Comparison of ENCODE assay signal across 26 cellular contexts in genomic region chr1:58158465-58159423, GRCh38.
"Had no signal": no experiment of that assay in that cellular context is flagged by ENCODE, and none has a peak within 500 bp of the region (broad histone marks: within the 10 kb centered on the region; RNA-seq: fewer than 3 reads in every experiment).

No MANE protein-coding gene starts in this region.

- H3K36me3 Mint-ChIP-seq: activated CD8-positive, alpha-beta memory T cell treated with anti-CD3 and anti-CD28 coated beads, Interleukin-2, amount 10 ng/mL, durations not matched to agents 7 days and 5 days; activated naive CD4-positive, alpha-beta T cell treated with anti-CD3 and anti-CD28 coated beads, Interleukin-2, amount 50 U/mL, for 72 hours; memory B cell; stimulated activated naive B cell treated with anti-CD40 and anti-IgM and Interleukin-4, amounts not matched to agents 10 μg/mL and 1 μg/mL and 100 μg/mL, for 72 hours had no signal

- H3K27ac Mint-ChIP-seq: activated CD4-positive, alpha-beta T cell treated with anti-CD3 and anti-CD28 coated beads, Interleukin-2, amount 10 ng/mL, durations not matched to agents 7 days and 5 days; activated CD8-positive, alpha-beta memory T cell treated with anti-CD3 and anti-CD28 coated beads, Interleukin-2, amount 10 ng/mL, durations not matched to agents 7 days and 5 days; activated CD8-positive, alpha-beta T cell treated with anti-CD3 and anti-CD28 coated beads for 36 hours; activated naive CD4-positive, alpha-beta T cell treated with anti-CD3 and anti-CD28 coated beads, Interleukin-2, amount 50 U/mL, for 72 hours; activated T-helper 1 cell treated with anti-CD3 and anti-CD28 coated beads, Interleukin-12 subunit alpha, Interleukin-12 subunit beta, Interleukin-2, Interleukin-4 antibody, amounts not matched to agents 30 ng/mL and 10 ng/mL and 1 ng/mL, durations not matched to agents 14 hours and 24 hours and 36 hours; dendritic cell treated with granulocyte-macrophage colony-stimulating factor and Interleukin-4, amounts not matched to agents 40 ng/mL and 50 ng/mL, for 4 days; memory B cell; nephron progenitor cell; stimulated activated naive B cell treated with anti-CD40 and anti-IgM and Interleukin-4, amounts not matched to agents 10 μg/mL and 1 μg/mL and 100 μg/mL, for 72 hours had no signal

- H3K4me3 ChIP-seq: ascending aorta, mucosa of descending colon, sigmoid colon, smooth muscle cell, transverse colon had no signal

- H3K4me1 Mint-ChIP-seq: activated CD4-positive, alpha-beta T cell treated with anti-CD3 and anti-CD28 coated beads, Interleukin-2, amount 10 ng/mL, durations not matched to agents 7 days and 5 days; activated CD8-positive, alpha-beta memory T cell treated with anti-CD3 and anti-CD28 coated beads, Interleukin-2, amount 10 ng/mL, durations not matched to agents 7 days and 5 days; memory B cell; stimulated activated naive B cell treated with anti-CD40 and anti-IgM and Interleukin-4, amounts not matched to agents 10 μg/mL and 1 μg/mL and 100 μg/mL, for 72 hours had no signal

- H3K27ac ChIP-seq: ascending aorta, brain microvascular endothelial cell, sigmoid colon, transverse colon had no signal

- H3K36me3 ChIP-seq: ascending aorta, brain microvascular endothelial cell, sigmoid colon, transverse colon had no signal

- ATAC-seq: activated CD8-positive, alpha-beta memory T cell treated with anti-CD3 and anti-CD28 coated beads, Interleukin-2, amount 10 ng/mL, durations not matched to agents 7 days and 5 days; activated CD8-positive, alpha-beta T cell treated with anti-CD3 and anti-CD28 coated beads for 36 hours; activated naive CD4-positive, alpha-beta T cell treated with anti-CD3 and anti-CD28 coated beads, Interleukin-2, amount 50 U/mL, for 72 hours; esophagus mucosa; mucosa of descending colon; stimulated activated naive B cell treated with anti-CD40 and anti-IgM and Interleukin-4, amounts not matched to agents 10 μg/mL and 1 μg/mL and 100 μg/mL, for 72 hours had no signal

- H3K27me3 ChIP-seq: ascending aorta, brain microvascular endothelial cell, sigmoid colon, transverse colon had no signal

- H3K27me3 Mint-ChIP-seq: activated CD4-positive, alpha-beta T cell treated with anti-CD3 and anti-CD28 coated beads, Interleukin-2, amount 10 ng/mL, durations not matched to agents 7 days and 5 days; activated CD8-positive, alpha-beta memory T cell treated with anti-CD3 and anti-CD28 coated beads, Interleukin-2, amount 10 ng/mL, durations not matched to agents 7 days and 5 days; activated CD8-positive, alpha-beta T cell treated with anti-CD3 and anti-CD28 coated beads for 36 hours; memory B cell had no signal

- H3K4me3 Mint-ChIP-seq: activated CD4-positive, alpha-beta T cell treated with anti-CD3 and anti-CD28 coated beads, Interleukin-2, amount 10 ng/mL, durations not matched to agents 7 days and 5 days; activated CD8-positive, alpha-beta memory T cell treated with anti-CD3 and anti-CD28 coated beads, Interleukin-2, amount 10 ng/mL, durations not matched to agents 7 days and 5 days; activated CD8-positive, alpha-beta T cell treated with anti-CD3 and anti-CD28 coated beads for 36 hours; activated T-helper 1 cell treated with anti-CD3 and anti-CD28 coated beads, Interleukin-12 subunit alpha, Interleukin-12 subunit beta, Interleukin-2, Interleukin-4 antibody, amounts not matched to agents 30 ng/mL and 10 ng/mL and 1 ng/mL, durations not matched to agents 14 hours and 24 hours and 36 hours; dendritic cell treated with granulocyte-macrophage colony-stimulating factor and Interleukin-4, amounts not matched to agents 40 ng/mL and 50 ng/mL, for 4 days; memory B cell; nephron progenitor cell; stimulated activated naive B cell treated with anti-CD40 and anti-IgM and Interleukin-4, amounts not matched to agents 10 μg/mL and 1 μg/mL and 100 μg/mL, for 72 hours had no signal

- H3K4me2 ChIP-seq: smooth muscle cell had no signal

- H3K9me3 Mint-ChIP-seq: activated CD4-positive, alpha-beta T cell treated with anti-CD3 and anti-CD28 coated beads, Interleukin-2, amount 10 ng/mL, durations not matched to agents 7 days and 5 days; activated CD8-positive, alpha-beta T cell treated with anti-CD3 and anti-CD28 coated beads for 36 hours; activated naive CD4-positive, alpha-beta T cell treated with anti-CD3 and anti-CD28 coated beads, Interleukin-2, amount 50 U/mL, for 72 hours; activated T-helper 1 cell treated with anti-CD3 and anti-CD28 coated beads, Interleukin-12 subunit alpha, Interleukin-12 subunit beta, Interleukin-2, Interleukin-4 antibody, amounts not matched to agents 30 ng/mL and 10 ng/mL and 1 ng/mL, durations not matched to agents 14 hours and 24 hours and 36 hours; dendritic cell treated with granulocyte-macrophage colony-stimulating factor and Interleukin-4, amounts not matched to agents 40 ng/mL and 50 ng/mL, for 4 days; memory B cell; nephron progenitor cell; stimulated activated naive B cell treated with anti-CD40 and anti-IgM and Interleukin-4, amounts not matched to agents 10 μg/mL and 1 μg/mL and 100 μg/mL, for 72 hours had no signal

- H3K9me3 ChIP-seq: ascending aorta, mucosa of descending colon, sigmoid colon, transverse colon had no signal

- H3K4me1 ChIP-seq: ascending aorta, transverse colon had no signal

- DNase-seq: activated CD4-positive, alpha-beta T cell treated with anti-CD3 and anti-CD28 coated beads, Interleukin-2, amount 10 ng/mL, durations not matched to agents 7 days and 5 days; activated CD4-positive, CD25-positive, alpha-beta regulatory T cell treated with anti-CD3 and anti-CD28 coated beads, Interleukin-2, amount 50 U/mL, for 72 hours; activated CD8-positive, alpha-beta memory T cell treated with anti-CD3 and anti-CD28 coated beads, Interleukin-2, amount 10 ng/mL, durations not matched to agents 7 days and 5 days; activated CD8-positive, alpha-beta T cell treated with anti-CD3 and anti-CD28 coated beads for 36 hours; activated gamma-delta T cell treated with Interleukin-2 at 50 U/mL for 16 hours; activated T-cell treated with anti-CD3 and anti-CD28 coated beads for 4 hours; brain microvascular endothelial cell; caudate nucleus; effector memory CD4-positive, alpha-beta T cell; foreskin melanocyte; hippocampal formation; mucosa of descending colon; nephron progenitor cell; posterior cingulate gyrus; sigmoid colon; stimulated activated CD4-positive, alpha-beta T cell treated with anti-CD3 and anti-CD28 coated beads, Interleukin-15, amount 100 ng/mL, for 24 hours; stimulated activated CD8-positive, alpha-beta memory T cell treated with anti-CD3 and anti-CD28 coated beads, Interleukin-4, amount 100 ng/mL, for 48 hours; stimulated activated naive B cell treated with anti-CD40 and anti-IgM and Interleukin-4, amounts not matched to agents 10 μg/mL and 1 μg/mL and 100 μg/mL, for 72 hours; transverse colon had no signal
